20 cellular contexts compared by ENCODE assay signal in the genomic region with DNA sequence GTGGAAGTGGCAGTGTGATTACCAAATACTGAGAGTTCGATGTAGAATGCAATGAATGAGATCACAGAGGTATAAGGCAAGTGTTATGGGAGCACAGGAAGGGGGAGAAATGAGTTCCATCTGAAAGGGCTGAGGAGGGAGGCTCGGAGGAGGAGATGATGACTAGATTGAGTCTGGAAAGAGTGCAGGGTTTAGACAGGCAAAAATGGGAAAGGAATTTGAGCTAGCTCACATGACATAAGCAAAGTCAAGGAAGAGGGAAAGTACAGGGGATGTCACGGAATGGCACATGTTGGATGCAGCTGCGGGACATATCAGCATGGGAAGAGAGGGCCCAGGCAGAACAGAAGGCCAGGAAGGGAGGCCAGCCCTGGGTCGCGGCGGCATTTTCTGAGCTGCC.
A peak's percentile ranks its signal among the peaks of the same experiment; 100 is the strongest.
DNase-seq lines count a peak whose midpoint lies in the region; ATAC-seq and TF ChIP-seq lines count a peak whose summit lies in the region.
"Had no signal": no experiment of that assay in that cellular context is flagged by ENCODE, and none has a peak within 500 bp of the region (broad histone marks: within the 10 kb centered on the region; RNA-seq: fewer than 3 reads in every experiment).

No MANE protein-coding gene starts in this region.

- POLR2A ChIA-PET in PC-3 (lab: Charles Lee; ENCODE audit: unreplicated experiment), result no interaction called here

- no peak overlapping the region for H2AFZ ChIP-seq in PC-3 (ENCODE audit: low read length)

- H3K79me2 ChIP-seq in PC-3 (ENCODE audit: low read length), result no peaks in the 10 kb centered on the region

- H4K20me1 ChIP-seq in PC-3 (ENCODE audit: low read length), result no peaks in the 10 kb centered on the region

- H3K4me1 Mint-ChIP-seq in mesothelial cell of epicardium (peaks cover 38% of the 10 kb centered on the region), CD14-positive monocyte (peaks cover 58% of the 10 kb centered on the region)

- H3K4me2 ChIP-seq in PC-3 (ENCODE audit: low read length), result no peak overlapping the region

- H3K4me1 ChIP-seq in PC-3 (ENCODE audit: insufficient read depth, low read length), result peaks cover 17% of the 10 kb centered on the region
- H3K4me1 ChIP-seq: sigmoid colon had no signal

- no peak overlapping the region for H3K4me3 ChIP-seq in PC-3 (ENCODE audit: low read length)
- H3K4me3 ChIP-seq: dorsolateral prefrontal cortex, ovary, sigmoid colon had no signal

- H3K36me3 Mint-ChIP-seq in mesothelial cell of epicardium (no peaks in the 10 kb centered on the region), CD14-positive monocyte (peaks cover 19 to 21% of the 10 kb centered on the region in 2 donors)

- no TSS peak for BruUV-seq in PC-3 (replicated peaks; lab: Mats Ljungman, UMichigan)

- intact Hi-C loops in PC-3 (cut with micrococcal nuclease), result no loop called here
- intact Hi-C loops in Right ventricle myocardium inferior (cut with DNase I), result no loop called here
- intact Hi-C loops in CD14-positive monocyte (cut with micrococcal nuclease), result no loop called here

- TF ChIP-seq CTCF in mesothelial cell of epicardium (IDR thresholded peaks at IDR 0.05; ENCODE audit: unreplicated experiment) (no peak), PC-3 (conservative IDR thresholded peaks at IDR 0.05; ENCODE audit: low read depth, low read length) (no peak), CD14-positive monocyte (IDR thresholded peaks at IDR 0.05) (no peak)

- H3K9me3 Mint-ChIP-seq in mesothelial cell of epicardium (no peaks in the 10 kb centered on the region), CD14-positive monocyte (no peaks in the 10 kb centered on the region)
- H3K9me3 Mint-ChIP-seq: activated naive CD4-positive, alpha-beta T cell treated with anti-CD3 and anti-CD28 coated beads for 36 hours had no signal

- H3K27me3 ChIP-seq in PC-3 (ENCODE audit: low read length), result no peaks in the 10 kb centered on the region
- H3K27me3 ChIP-seq: ovary, sigmoid colon had no signal

- no peak overlapping the region for H3K9ac ChIP-seq in PC-3 (ENCODE audit: low read length)

- H3K36me3 ChIP-seq in PC-3 (ENCODE audit: low read depth, low read length), result no peaks in the 10 kb centered on the region
- H3K36me3 ChIP-seq: ovary, sigmoid colon had no signal

- CTCF ChIA-PET in PC-3 (lab: Charles Lee), result no interaction called here

- H3K9me2 ChIP-seq in PC-3 (replicated peaks; ENCODE audit: low read length), result no peaks in the 10 kb centered on the region

- H3K27ac Mint-ChIP-seq in mesothelial cell of epicardium, result peak overlapping the region; percentile 2
- peak overlapping the region in 1 of 7 donors; percentile 43 for H3K27ac Mint-ChIP-seq in CD14-positive monocyte
- H3K27ac Mint-ChIP-seq: activated naive CD4-positive, alpha-beta T cell treated with anti-CD3 and anti-CD28 coated beads for 36 hours had no signal

- H3K4me3 Mint-ChIP-seq in mesothelial cell of epicardium (no peak overlapping the region), CD14-positive monocyte (no peak overlapping the region)
- H3K4me3 Mint-ChIP-seq: activated naive CD4-positive, alpha-beta T cell treated with anti-CD3 and anti-CD28 coated beads for 36 hours had no signal

- ATAC-seq in PC-3 (no peak), Right ventricle myocardium inferior (no peak)
- ATAC-seq: Panc1 had no signal

- H3K9me3 ChIP-seq in PC-3 (ENCODE audit: low read length), result no peaks in the 10 kb centered on the region
- H3K9me3 ChIP-seq: ovary, sigmoid colon had no signal

- no peaks in the 10 kb centered on the region for H3F3A ChIP-seq in PC-3 (ENCODE audit: low read length, unreplicated experiment)

- DNase-seq in AG20443 (ENCODE audit: low spot score), result peak; percentile 80
- peak; percentile 32 for DNase-seq in HCEC 1CT
- peak; percentile 20 for DNase-seq in astrocyte of the hippocampus (ENCODE audit: low read depth, low spot score)
- DNase-seq in mesothelial cell of epicardium (ENCODE audit: low spot score in 2 of 2, unreplicated experiment in 2 of 2), result no peak
- no peak for DNase-seq in PC-3
- DNase-seq in Right ventricle myocardium inferior (ENCODE audit: missing footprints), result no peak
- DNase-seq in CD14-positive monocyte (ENCODE audit: low spot score), result no peak
- no peak for DNase-seq in caudate nucleus (lab: John Stamatoyannopoulos, UW)
- DNase-seq: activated naive CD4-positive, alpha-beta T cell treated with anti-CD3 and anti-CD28 coated beads for 36 hours; AML-193; DMS53; dorsolateral prefrontal cortex; H7; Karpas-422; kidney; NCI-H1105 treated with DMSO at 0.1 percent for 48 hours; NCI-H748 treated with DMSO at 0.1 percent for 48 hours; ovary; sigmoid colon had no signal

- no peak overlapping the region for H3K27ac ChIP-seq in PC-3 (ENCODE audit: low read length)
- no peak overlapping the region for H3K27ac ChIP-seq in caudate nucleus (ENCODE audit: low read depth, low read length)
- H3K27ac ChIP-seq: dorsolateral prefrontal cortex, ovary, sigmoid colon had no signal

- H3K27me3 Mint-ChIP-seq in mesothelial cell of epicardium (ENCODE audit: low read depth) (peaks cover 3% of the 10 kb centered on the region), CD14-positive monocyte (ENCODE audit: low read depth in 3 of 3) (no peaks in the 10 kb centered on the region)

Comparison
In these comparisons a context has a peak if more than half of its experiments do, and no peak if none do; other contexts are left out.
1. DNase-seq: peak in AG20443 (single experiment), HCEC 1CT (single experiment) and astrocyte of the hippocampus (single experiment); none in mesothelial cell of epicardium (0 of 2), PC-3 (single experiment), Right ventricle myocardium inferior (single experiment), CD14-positive monocyte (single experiment) and caudate nucleus (0 of 61).